In genomic region chr5:137902389-137903133, GRCh38 we compare ENCODE assay signal across 26 cellular contexts. TPM values are rescaled to one million over a fixed set of nuclear protein-coding genes. Genes with fewer than 3 reads are reported as not detected.
"Had no signal": no experiment of that assay in that cellular context is flagged by ENCODE, and none has a peak within 500 bp of the region (broad histone marks: within the 10 kb centered on the region; RNA-seq: fewer than 3 reads in every experiment).

No MANE protein-coding gene starts in this region.

- H3K4me1 Mint-ChIP-seq: activated naive CD8-positive, alpha-beta T cell treated with anti-CD3 and anti-CD28 coated beads for 36 hours; activated T-helper 17 cell treated with anti-CD3 and anti-CD28 coated beads, Interleukin-2, amount 50 U/mL, for 72 hours; mesothelial cell of epicardium had no signal

- H3K4me3 Mint-ChIP-seq: activated CD4-positive, alpha-beta memory T cell treated with anti-CD3 and anti-CD28 coated beads, Interleukin-2, amount 10 ng/mL, durations not matched to agents 7 days and 5 days; activated naive CD8-positive, alpha-beta T cell treated with anti-CD3 and anti-CD28 coated beads for 36 hours; activated T-helper 17 cell treated with anti-CD3 and anti-CD28 coated beads, Interleukin-2, amount 50 U/mL, for 72 hours; brain; mesothelial cell of epicardium; T-cell had no signal

- H3K27ac ChIP-seq: colonic mucosa, right lobe of liver, stomach, thoracic aorta, upper lobe of left lung had no signal

- H3K4me1 ChIP-seq: colonic mucosa, right lobe of liver, upper lobe of left lung had no signal

- H3K27ac Mint-ChIP-seq: activated CD4-positive, alpha-beta memory T cell treated with anti-CD3 and anti-CD28 coated beads, Interleukin-2, amount 10 ng/mL, durations not matched to agents 7 days and 5 days; activated naive CD8-positive, alpha-beta T cell treated with anti-CD3 and anti-CD28 coated beads for 36 hours; activated T-helper 17 cell treated with anti-CD3 and anti-CD28 coated beads, Interleukin-2, amount 50 U/mL, for 72 hours; brain; mesothelial cell of epicardium; T-cell had no signal

- H3K9me3 Mint-ChIP-seq: activated CD4-positive, alpha-beta memory T cell treated with anti-CD3 and anti-CD28 coated beads, Interleukin-2, amount 10 ng/mL, durations not matched to agents 7 days and 5 days; activated naive CD8-positive, alpha-beta T cell treated with anti-CD3 and anti-CD28 coated beads for 36 hours; activated T-helper 17 cell treated with anti-CD3 and anti-CD28 coated beads, Interleukin-2, amount 50 U/mL, for 72 hours; brain; mesothelial cell of epicardium; T-cell had no signal

- H3K36me3 Mint-ChIP-seq: brain, mesothelial cell of epicardium, T-cell had no signal

- H3K9me3 ChIP-seq: colonic mucosa, right lobe of liver, stomach, thoracic aorta, upper lobe of left lung had no signal

- DNase-seq: activated CD4-positive, alpha-beta memory T cell treated with anti-CD3 and anti-CD28 coated beads, Interleukin-2, amount 10 ng/mL, durations not matched to agents 7 days and 5 days; activated CD4-positive, alpha-beta T cell treated with anti-CD3 and anti-CD28 coated beads for 48 hours; activated CD4-positive, CD25-positive, alpha-beta regulatory T cell; activated naive CD4-positive, alpha-beta T cell; activated naive CD8-positive, alpha-beta T cell treated with anti-CD3 and anti-CD28 coated beads for 36 hours; activated T-cell treated with anti-CD3 and anti-CD28 coated beads, Interleukin-2, amount 50 U/mL, for 1 hour; anterior cingulate cortex; central memory CD4-positive, alpha-beta T cell; colonic mucosa; hypothalamus; islet precursor cell; right lobe of liver; small intestine; stimulated activated CD4-positive, alpha-beta T cell treated with anti-CD3 and anti-CD28 coated beads, Interleukin-15, amount 100 ng/mL, for 24 hours; stimulated activated CD4-positive, alpha-beta T cell treated with anti-CD3 and anti-CD28 coated beads, Interleukin-4, amount 100 ng/mL, for 1 hour; stomach; T-cell; upper lobe of left lung had no signal

- H3K4me3 ChIP-seq: colonic mucosa, lung, right lobe of liver, stomach, thoracic aorta, upper lobe of left lung had no signal

- H3K36me3 ChIP-seq: colonic mucosa, right lobe of liver, stomach, thoracic aorta, upper lobe of left lung had no signal

- ATAC-seq: activated T-helper 17 cell treated with anti-CD3 and anti-CD28 coated beads, Interleukin-2, amount 50 U/mL, for 72 hours; left lobe of liver; right lobe of liver; T-cell had no signal

- H3K27me3 ChIP-seq: colonic mucosa, right lobe of liver, stomach, upper lobe of left lung had no signal

- FAIRE-seq: frontal cortex, small intestine had no signal

RNA-seq across cellular contexts. Expression of gene PKD2L2, which starts 13.3 kb away (rescaled TPM):
- total RNA-seq: activated naive CD8-positive, alpha-beta T cell treated with anti-CD3 and anti-CD28 coated beads for 36 hours; colonic mucosa; frontal cortex; left lobe of liver; lung; mesothelial cell of epicardium; osteocyte; right lobe of liver; stomach; T-cell; thoracic aorta; upper lobe of left lung had no signal
- polyA plus RNA-seq: small intestine, stomach had no signal

RNA-seq across cellular contexts. Expression of gene MYOT, which starts 34.9 kb away (rescaled TPM):
- total RNA-seq: activated CD4-positive, alpha-beta memory T cell treated with anti-CD3 and anti-CD28 coated beads, Interleukin-2, amount 10 ng/mL, durations not matched to agents 7 days and 5 days; activated naive CD8-positive, alpha-beta T cell treated with anti-CD3 and anti-CD28 coated beads for 36 hours; activated T-helper 17 cell treated with anti-CD3 and anti-CD28 coated beads, Interleukin-2, amount 50 U/mL, for 72 hours; frontal cortex; left lobe of liver; mesothelial cell of epicardium; osteocyte; T-cell; upper lobe of left lung had no signal
